In the genomic region with DNA sequence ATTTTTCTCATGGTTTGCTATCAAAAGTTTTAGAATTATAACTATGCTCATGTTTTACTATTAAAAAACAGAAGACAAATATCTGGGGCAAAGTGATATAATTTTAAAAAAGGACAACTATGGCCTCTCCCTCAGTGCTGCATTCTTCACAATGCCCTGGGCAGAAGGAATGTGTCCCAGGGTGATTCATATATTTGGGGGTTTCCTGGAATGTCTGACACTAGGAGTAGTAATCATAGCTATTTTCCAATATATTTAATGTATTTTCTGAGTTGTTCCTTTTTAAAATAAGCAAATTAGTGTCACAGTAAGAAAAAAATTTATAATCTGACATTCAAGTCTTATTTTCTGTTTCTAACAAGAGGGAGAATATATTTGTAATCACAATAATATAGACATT, we compare ENCODE assay signal across 15 cellular contexts.
A peak's percentile ranks its signal among the peaks of the same experiment; 100 is the strongest.
DNase-seq lines count a peak whose midpoint lies in the region; TF ChIP-seq lines count a peak whose summit lies in the region.
"Had no signal": no experiment of that assay in that cellular context is flagged by ENCODE, and none has a peak within 500 bp of the region (broad histone marks: within the 10 kb centered on the region; RNA-seq: fewer than 3 reads in every experiment).

No MANE protein-coding gene starts in this region.

- H3K27ac ChIP-seq in ACC112 (ENCODE audit: low read depth, low read length) (peak overlapping the region; percentile 21), substantia nigra (ENCODE audit: low read depth, low read length, poor library complexity, severe bottlenecking) (no peak overlapping the region)
- H3K27ac ChIP-seq: suprapubic skin had no signal

- DNase-seq in LHCN-M2 (ENCODE audit: low read depth) (peak; percentile 73), astrocyte of the spinal cord (ENCODE audit: low read depth, low spot score) (peak; percentile 43), kidney epithelial cell (ENCODE audit: low read depth) (peak; percentile 39), posterior vena cava (ENCODE audit: low spot score) (no peak), pons (ENCODE audit: low spot score) (no peak), substantia nigra (lab: John Stamatoyannopoulos, UW) (no peak)
- DNase-seq in stimulated activated CD4-positive, alpha-beta T cell treated with anti-CD3 and anti-CD28 coated beads, Interleukin-4, amount 100 ng/mL, for 1 hour, result no peak
- DNase-seq: activated B cell treated with CpG ODN at 0.5 μM for 24 hours; activated naive CD4-positive, alpha-beta T cell treated with anti-CD3 and anti-CD28 coated beads, Interleukin-2, amount 10 ng/mL, durations not matched to agents 7 days and 5 days; DMS 273 treated with DMSO at 0.1 percent for 48 hours; NK-92 treated with Interleukin-12 subunit alpha and Interleukin-12 subunit beta, amount 100 ng/mL, for 24 hours; stimulated activated CD4-positive, alpha-beta T cell treated with anti-CD3 and anti-CD28 coated beads, Interleukin-12 subunit alpha, Interleukin-12 subunit beta, amount 100 ng/mL, for 4 hours had no signal

- H3K36me3 ChIP-seq in ACC112 (ENCODE audit: insufficient read depth, low read length) (no peaks in the 10 kb centered on the region), kidney epithelial cell (ENCODE audit: control insufficient read depth, insufficient read depth, low read length) (no peaks in the 10 kb centered on the region)
- H3K36me3 ChIP-seq: suprapubic skin had no signal

- intact Hi-C loops in posterior vena cava (cut with DNase I), result no loop called here

- H3K79me2 ChIP-seq in ACC112 (ENCODE audit: control insufficient read depth, insufficient read depth, low read length, unreplicated experiment), result no peaks in the 10 kb centered on the region

- in situ Hi-C loops in astrocyte of the spinal cord (cut with HindIII; ENCODE audit: low sequenced_read_pairs), result no loop called here

- H3K4me3 ChIP-seq in ACC112 (ENCODE audit: low read depth, low read length) (0 out of 2 replicates have a peak overlapping the region, but pooled peaks have one; percentile 6), astrocyte of the spinal cord (ENCODE audit: low read depth, low read length) (no peak overlapping the region), kidney epithelial cell (ENCODE audit: low read depth, low read length) (no peak overlapping the region)
- H3K4me3 ChIP-seq: lung, suprapubic skin had no signal

- H3K27me3 ChIP-seq in ACC112 (ENCODE audit: insufficient read depth, low read length) (no peaks in the 10 kb centered on the region), kidney epithelial cell (ENCODE audit: control insufficient read depth, insufficient read depth, low read length) (no peaks in the 10 kb centered on the region)
- H3K27me3 ChIP-seq: suprapubic skin had no signal

- peaks cover 30% of the 10 kb centered on the region for H3K4me1 ChIP-seq in ACC112 (ENCODE audit: control insufficient read depth, insufficient read depth, low read length, unreplicated experiment)
- H3K4me1 ChIP-seq: suprapubic skin had no signal

- H2AFZ ChIP-seq in ACC112 (ENCODE audit: low read length, unreplicated experiment), result no peak overlapping the region

- TF ChIP-seq CTCF in astrocyte of the spinal cord (IDR thresholded peaks at IDR 0.05; ENCODE audit: low read depth, low read length) (no peak), kidney epithelial cell (IDR thresholded peaks at IDR 0.05; ENCODE audit: insufficient read depth, low read length, poor library complexity, severe bottlenecking) (no peak)

Comparison
In these comparisons a context has a peak if more than half of its experiments do, and no peak if none do; other contexts are left out.
1. DNase-seq: peak in LHCN-M2 (single experiment), astrocyte of the spinal cord (single experiment) and kidney epithelial cell (single experiment); none in posterior vena cava (single experiment), pons (single experiment), stimulated activated CD4-positive, alpha-beta T cell treated with anti-CD3 and anti-CD28 coated beads, Interleukin-4, amount 100 ng/mL, for 1 hour (single experiment) and substantia nigra (0 of 49).